Comparison of ENCODE assay signal across 1 cellular context in the genomic region with DNA sequence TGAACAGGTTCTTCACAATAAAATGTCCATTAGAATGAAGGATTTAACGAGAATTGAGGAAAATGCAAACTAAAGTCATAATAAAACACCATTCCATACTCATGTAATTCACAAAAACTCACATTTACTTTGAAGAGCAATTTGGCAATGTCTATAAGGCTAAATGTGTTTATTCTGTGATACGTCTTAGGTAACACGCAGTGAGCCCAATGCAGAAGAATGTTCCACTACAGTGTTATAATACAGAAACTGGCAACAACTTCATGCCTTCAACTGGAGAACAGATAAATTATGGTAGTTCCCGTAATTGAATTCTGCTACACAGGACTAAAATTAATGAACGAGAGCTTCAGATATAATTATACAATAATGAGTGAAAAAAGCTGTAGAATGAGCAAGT.
TF ChIP-seq lines count a peak whose summit lies in the region.

No MANE protein-coding gene starts in this region.

TF ChIP-seq in K562, 482 proteins besides CTCF, POLR2A, EP300 and RAD21:
- TF ChIP-seq SETDB1 (IDR thresholded peaks at IDR 0.05; ENCODE audit: low read length) (no peak), NFE2 (IDR thresholded peaks at IDR 0.05; ENCODE audit: low read depth) (no peak), MCM5 (IDR thresholded peaks at IDR 0.05; ENCODE audit: low read depth) (no peak), FOXJ3 (CRISPR knock-in tag; IDR thresholded peaks at IDR 0.05) (no peak), CHCHD3 (CRISPR knock-in tag; IDR thresholded peaks at IDR 0.05) (no peak), ZNF583 (CRISPR knock-in tag; IDR thresholded peaks at IDR 0.05) (no peak), NFYB (IDR thresholded peaks at IDR 0.05; ENCODE audit: extremely low read depth, insufficient read length) (no peak), RBFOX2 (IDR thresholded peaks at IDR 0.05; ENCODE audit: low read depth, low read length) (no peak), RBM15 (IDR thresholded peaks at IDR 0.05; ENCODE audit: insufficient read depth, low read length) (no peak), BRD4 (IDR thresholded peaks at IDR 0.05) (no peak), SMAD3 (CRISPR knock-in tag; conservative IDR thresholded peaks at IDR 0.05) (no peak), MBD2 (IDR thresholded peaks at IDR 0.05; ENCODE audit: borderline replicate concordance, low read depth) (no peak), ZNF217 (CRISPR knock-in tag; IDR thresholded peaks at IDR 0.05) (no peak), PCBP1 (IDR thresholded peaks at IDR 0.05; ENCODE audit: low read depth, low read length, poor library complexity, severe bottlenecking) (no peak), ZNF444 (CRISPR knock-in tag; IDR thresholded peaks at IDR 0.05) (no peak), ZNF224 (CRISPR knock-in tag; IDR thresholded peaks at IDR 0.05) (no peak)
- TF ChIP-seq, protein P1, sequence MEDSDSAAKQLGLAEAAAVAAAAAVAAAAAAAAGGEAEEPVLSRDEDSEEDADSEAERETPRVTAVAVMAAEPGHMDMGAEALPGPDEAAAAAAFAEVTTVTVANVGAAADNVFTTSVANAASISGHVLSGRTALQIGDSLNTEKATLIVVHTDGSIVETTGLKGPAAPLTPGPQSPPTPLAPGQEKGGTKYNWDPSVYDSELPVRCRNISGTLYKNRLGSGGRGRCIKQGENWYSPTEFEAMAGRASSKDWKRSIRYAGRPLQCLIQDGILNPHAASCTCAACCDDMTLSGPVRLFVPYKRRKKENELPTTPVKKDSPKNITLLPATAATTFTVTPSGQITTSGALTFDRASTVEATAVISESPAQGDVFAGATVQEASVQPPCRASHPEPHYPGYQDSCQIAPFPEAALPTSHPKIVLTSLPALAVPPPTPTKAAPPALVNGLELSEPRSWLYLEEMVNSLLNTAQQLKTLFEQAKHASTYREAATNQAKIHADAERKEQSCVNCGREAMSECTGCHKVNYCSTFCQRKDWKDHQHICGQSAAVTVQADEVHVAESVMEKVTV (CRISPR knock-in tag; IDR thresholded peaks at IDR 0.05): no peak
- TF ChIP-seq, protein P2, sequence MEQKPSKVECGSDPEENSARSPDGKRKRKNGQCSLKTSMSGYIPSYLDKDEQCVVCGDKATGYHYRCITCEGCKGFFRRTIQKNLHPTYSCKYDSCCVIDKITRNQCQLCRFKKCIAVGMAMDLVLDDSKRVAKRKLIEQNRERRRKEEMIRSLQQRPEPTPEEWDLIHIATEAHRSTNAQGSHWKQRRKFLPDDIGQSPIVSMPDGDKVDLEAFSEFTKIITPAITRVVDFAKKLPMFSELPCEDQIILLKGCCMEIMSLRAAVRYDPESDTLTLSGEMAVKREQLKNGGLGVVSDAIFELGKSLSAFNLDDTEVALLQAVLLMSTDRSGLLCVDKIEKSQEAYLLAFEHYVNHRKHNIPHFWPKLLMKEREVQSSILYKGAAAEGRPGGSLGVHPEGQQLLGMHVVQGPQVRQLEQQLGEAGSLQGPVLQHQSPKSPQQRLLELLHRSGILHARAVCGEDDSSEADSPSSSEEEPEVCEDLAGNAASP (IDR thresholded peaks at IDR 0.05): no peak
TF ChIP-seq in K562: peak in this region for 0.
